15 cellular contexts compared by ENCODE assay signal in the genomic region with DNA sequence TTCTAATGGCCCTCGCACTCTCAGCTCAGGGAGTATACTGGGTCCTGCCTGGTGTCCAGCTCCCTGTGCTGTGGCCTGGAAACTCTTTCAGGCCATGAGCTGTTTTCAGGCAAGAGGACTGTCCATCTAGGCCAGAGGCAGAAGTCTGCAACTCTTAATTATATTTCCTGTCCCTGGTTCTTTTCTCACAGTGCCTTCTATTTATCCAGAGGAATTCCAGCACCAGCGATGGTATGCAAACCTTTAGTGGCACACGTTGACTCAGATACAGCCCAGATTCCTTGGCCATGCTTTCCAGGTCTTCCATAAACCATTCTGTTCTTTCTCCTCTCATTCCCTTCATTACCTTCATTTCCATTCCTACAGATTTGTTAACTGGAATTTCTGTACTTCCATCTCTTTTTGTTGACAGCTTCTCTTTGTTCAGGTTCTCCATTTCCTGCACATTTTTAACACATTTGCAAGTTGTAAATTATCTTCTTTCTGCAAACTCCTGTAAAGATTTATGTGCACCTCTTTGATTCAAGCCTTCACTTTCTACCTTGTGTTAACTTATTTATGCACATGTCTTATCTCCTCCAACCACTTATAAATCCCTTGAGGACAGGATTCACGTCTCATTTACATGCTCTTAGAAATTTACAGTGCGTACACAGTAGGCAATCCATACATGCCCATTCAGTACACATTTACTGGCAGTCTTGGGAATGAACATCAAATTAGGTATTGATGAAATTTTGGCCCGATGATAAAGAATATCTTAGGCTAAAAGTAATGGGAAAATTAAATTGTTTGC.
DNase-seq lines count a peak whose midpoint lies in the region; ATAC-seq, FAIRE-seq and TF ChIP-seq lines count a peak whose summit lies in the region.
"Had no signal": no experiment of that assay in that cellular context is flagged by ENCODE, and none has a peak within 500 bp of the region (broad histone marks: within the 10 kb centered on the region; RNA-seq: fewer than 3 reads in every experiment).

No MANE protein-coding gene starts in this region.

- DNase-seq in activated naive CD4-positive, alpha-beta T cell treated with anti-CD3 and anti-CD28 coated beads for 36 hours: no peak
- no peak for DNase-seq in activated naive CD4-positive, alpha-beta T cell treated with Interleukin-2 at 50 U/mL for 16 hours
- DNase-seq in activated CD8-positive, alpha-beta T cell treated with anti-CD3 and anti-CD28 coated beads for 36 hours: no peak
- DNase-seq in left ventricle myocardium inferior (no peak), kidney glomerular epithelial cell (lab: John Stamatoyannopoulos, UW) (no peak), NCI-H524 (lab: John Stamatoyannopoulos, UW) (no peak), pancreas (no peak)
- DNase-seq in stimulated activated effector memory CD8-positive, alpha-beta T cell treated with anti-CD3 and anti-CD28 coated beads, Interleukin-12 subunit alpha, Interleukin-12 subunit beta, amount 100 ng/mL, for 72 hours (ENCODE audit: low spot score in 2 of 2): no peak
- DNase-seq: DMS79, esophagus squamous epithelium, mesenchymal stem cell, psoas muscle had no signal

- no peak for FAIRE-seq in pancreas (lab: Jason Lieb, UNC)

- intact Hi-C loops in activated naive CD4-positive, alpha-beta T cell treated with anti-CD3 and anti-CD28 coated beads for 36 hours (cut with micrococcal nuclease): loop anchor here (1.0 kb wide), 1 partner anchor 10 kb away; no protein-coding TSS in a partner anchor
- intact Hi-C loops in activated CD8-positive, alpha-beta T cell treated with anti-CD3 and anti-CD28 coated beads for 36 hours (cut with micrococcal nuclease): no loop called here
- intact Hi-C loops in left ventricle myocardium inferior (cut with micrococcal nuclease): no loop called here
- intact Hi-C loops in pancreas (cut with DNase I): no loop called here

- H3K27ac ChIP-seq in left ventricle myocardium inferior (replicated peaks) (peak overlapping the region; percentile 82), pancreas (no peak overlapping the region)
- H3K27ac ChIP-seq: coronary artery, esophagus squamous epithelium, hepatocyte, psoas muscle had no signal

- H3K9me3 ChIP-seq in left ventricle myocardium inferior (replicated peaks) (peaks cover 7% of the 10 kb centered on the region), pancreas (no peaks in the 10 kb centered on the region)
- H3K9me3 ChIP-seq: psoas muscle had no signal

- 56 to 69% methylated on average over 6 of the region's 6 CpGs for WGBS in pancreas, 2 donors

- peaks cover 8% of the 10 kb centered on the region for H3K9me3 Mint-ChIP-seq in activated naive CD4-positive, alpha-beta T cell treated with anti-CD3 and anti-CD28 coated beads for 36 hours
- H3K9me3 Mint-ChIP-seq in activated CD8-positive, alpha-beta T cell treated with anti-CD3 and anti-CD28 coated beads for 36 hours: peaks cover 10% of the 10 kb centered on the region
- H3K9me3 Mint-ChIP-seq in stimulated activated effector memory CD8-positive, alpha-beta T cell treated with anti-CD3 and anti-CD28 coated beads, Interleukin-12 subunit alpha, Interleukin-12 subunit beta, amount 100 ng/mL, for 72 hours: no peaks in the 10 kb centered on the region
- H3K9me3 Mint-ChIP-seq: type B pancreatic cell had no signal

- no peak overlapping the region for H3K4me3 ChIP-seq in left ventricle myocardium inferior
- H3K4me3 ChIP-seq in pancreas: no peak overlapping the region
- H3K4me3 ChIP-seq: coronary artery, esophagus squamous epithelium, hepatocyte, psoas muscle had no signal

- CTCF ChIA-PET in activated naive CD4-positive, alpha-beta T cell treated with anti-CD3 and anti-CD28 coated beads for 36 hours (lab: Charles Lee): interaction anchor here (0.8 to 1.1 kb wide), 3 partner anchors 7 to 89 kb away, joined by 3 to 4 read pairs (median 3); no protein-coding TSS in a partner anchor
- CTCF ChIA-PET in activated CD8-positive, alpha-beta T cell treated with anti-CD3 and anti-CD28 coated beads for 36 hours (lab: Charles Lee): interaction anchor here (1.3 to 1.7 kb wide), 4 partner anchors 8 to 22 kb away, joined by 3 to 4 read pairs (median 4); no protein-coding TSS in a partner anchor

- peak overlapping the region; percentile 38 for H3K27ac Mint-ChIP-seq in activated naive CD4-positive, alpha-beta T cell treated with anti-CD3 and anti-CD28 coated beads for 36 hours
- peak overlapping the region; percentile 89 for H3K27ac Mint-ChIP-seq in activated CD8-positive, alpha-beta T cell treated with anti-CD3 and anti-CD28 coated beads for 36 hours
- peak overlapping the region; percentile 96 for H3K27ac Mint-ChIP-seq in stimulated activated effector memory CD8-positive, alpha-beta T cell treated with anti-CD3 and anti-CD28 coated beads, Interleukin-12 subunit alpha, Interleukin-12 subunit beta, amount 100 ng/mL, for 72 hours
- H3K27ac Mint-ChIP-seq: type B pancreatic cell had no signal

- ATAC-seq in activated CD8-positive, alpha-beta T cell treated with anti-CD3 and anti-CD28 coated beads for 36 hours: no peak
- no peak for ATAC-seq in stimulated activated effector memory CD8-positive, alpha-beta T cell treated with anti-CD3 and anti-CD28 coated beads, Interleukin-12 subunit alpha, Interleukin-12 subunit beta, amount 100 ng/mL, for 72 hours
- no peak for ATAC-seq in pancreas
- ATAC-seq: psoas muscle had no signal

- no peak for TF ChIP-seq CTCF in activated CD8-positive, alpha-beta T cell treated with anti-CD3 and anti-CD28 coated beads for 36 hours (IDR thresholded peaks at IDR 0.05)
- TF ChIP-seq CTCF in left ventricle myocardium inferior (IDR thresholded peaks at IDR 0.05; ENCODE audit: borderline replicate concordance) (no peak), pancreas (IDR thresholded peaks at IDR 0.05) (no peak)

- peaks cover 61% of the 10 kb centered on the region for H3K36me3 Mint-ChIP-seq in activated naive CD4-positive, alpha-beta T cell treated with anti-CD3 and anti-CD28 coated beads for 36 hours (ENCODE audit: low read depth)
- peaks cover 94% of the 10 kb centered on the region for H3K36me3 Mint-ChIP-seq in activated CD8-positive, alpha-beta T cell treated with anti-CD3 and anti-CD28 coated beads for 36 hours (ENCODE audit: low read depth)
- no peaks in the 10 kb centered on the region for H3K36me3 Mint-ChIP-seq in stimulated activated effector memory CD8-positive, alpha-beta T cell treated with anti-CD3 and anti-CD28 coated beads, Interleukin-12 subunit alpha, Interleukin-12 subunit beta, amount 100 ng/mL, for 72 hours
- H3K36me3 Mint-ChIP-seq: type B pancreatic cell had no signal

- H3K4me1 ChIP-seq in left ventricle myocardium inferior (peaks cover 63% of the 10 kb centered on the region), pancreas (no peaks in the 10 kb centered on the region)

- H3K27me3 ChIP-seq in left ventricle myocardium inferior (ENCODE audit: low read depth) (no peaks in the 10 kb centered on the region), pancreas (no peaks in the 10 kb centered on the region)
- H3K27me3 ChIP-seq: esophagus squamous epithelium, hepatocyte had no signal

- peaks cover 93% of the 10 kb centered on the region for H3K4me1 Mint-ChIP-seq in activated naive CD4-positive, alpha-beta T cell treated with anti-CD3 and anti-CD28 coated beads for 36 hours (ENCODE audit: low read depth)
- H3K4me1 Mint-ChIP-seq in activated CD8-positive, alpha-beta T cell treated with anti-CD3 and anti-CD28 coated beads for 36 hours (ENCODE audit: low read depth): peaks cover 93% of the 10 kb centered on the region
- H3K4me1 Mint-ChIP-seq in stimulated activated effector memory CD8-positive, alpha-beta T cell treated with anti-CD3 and anti-CD28 coated beads, Interleukin-12 subunit alpha, Interleukin-12 subunit beta, amount 100 ng/mL, for 72 hours: peaks cover 97% of the 10 kb centered on the region

- H3K4me3 Mint-ChIP-seq in activated naive CD4-positive, alpha-beta T cell treated with anti-CD3 and anti-CD28 coated beads for 36 hours: no peak overlapping the region
- H3K4me3 Mint-ChIP-seq in activated CD8-positive, alpha-beta T cell treated with anti-CD3 and anti-CD28 coated beads for 36 hours: no peak overlapping the region
- H3K4me3 Mint-ChIP-seq in stimulated activated effector memory CD8-positive, alpha-beta T cell treated with anti-CD3 and anti-CD28 coated beads, Interleukin-12 subunit alpha, Interleukin-12 subunit beta, amount 100 ng/mL, for 72 hours: peak overlapping the region; percentile 40
- H3K4me3 Mint-ChIP-seq: type B pancreatic cell had no signal

- no peaks in the 10 kb centered on the region for H3K27me3 Mint-ChIP-seq in activated naive CD4-positive, alpha-beta T cell treated with anti-CD3 and anti-CD28 coated beads for 36 hours (ENCODE audit: low read depth)
- H3K27me3 Mint-ChIP-seq in activated CD8-positive, alpha-beta T cell treated with anti-CD3 and anti-CD28 coated beads for 36 hours: no peaks in the 10 kb centered on the region

- POLR2A ChIA-PET in activated CD8-positive, alpha-beta T cell treated with anti-CD3 and anti-CD28 coated beads for 36 hours (lab: Charles Lee): interaction anchor here (1.2 to 3.1 kb wide), 5 partner anchors 8 to 43 kb away, joined by 3 to 16 read pairs (median 6); no protein-coding TSS in a partner anchor

- H3K36me3 ChIP-seq in left ventricle myocardium inferior (peaks cover 6% of the 10 kb centered on the region), pancreas (no peaks in the 10 kb centered on the region)

Comparison
In these comparisons a context has a peak if more than half of its experiments do, and no peak if none do; other contexts are left out.
1. H3K27ac Mint-ChIP-seq: peak in every context shown above with its lines; median percentile 96 in stimulated activated effector memory CD8-positive, alpha-beta T cell treated with anti-CD3 and anti-CD28 coated beads, Interleukin-12 subunit alpha, Interleukin-12 subunit beta, amount 100 ng/mL, for 72 hours; 89 in activated CD8-positive, alpha-beta T cell treated with anti-CD3 and anti-CD28 coated beads for 36 hours; 38 in activated naive CD4-positive, alpha-beta T cell treated with anti-CD3 and anti-CD28 coated beads for 36 hours.